In genomic region chrX:117957128-117957527, GRCh38 we compare ENCODE assay signal across 17 cellular contexts.
"Had no signal": no experiment of that assay in that cellular context is flagged by ENCODE, and none has a peak within 500 bp of the region (broad histone marks: within the 10 kb centered on the region; RNA-seq: fewer than 3 reads in every experiment).

No MANE protein-coding gene starts in this region.

- H3K27ac Mint-ChIP-seq: activated CD4-positive, alpha-beta T cell treated with anti-CD3 and anti-CD28 coated beads, Interleukin-2, amount 10 ng/mL, durations not matched to agents 7 days and 5 days; activated naive CD4-positive, alpha-beta T cell treated with anti-CD3 and anti-CD28 coated beads, Interleukin-2, amount 50 U/mL, for 72 hours; activated T-cell treated with anti-CD3 and anti-CD28 coated beads, Interleukin-2, amount 50 U/mL, for 24 hours; natural killer cell treated with Interleukin-12 subunit alpha and Interleukin-12 subunit beta and Interleukin-15 and Interleukin-18, amount 100 ng/mL, for 72 hours; progenitor cell of endocrine pancreas had no signal

- H3K9me3 Mint-ChIP-seq: activated CD4-positive, alpha-beta T cell treated with anti-CD3 and anti-CD28 coated beads, Interleukin-2, amount 10 ng/mL, durations not matched to agents 7 days and 5 days; activated naive CD4-positive, alpha-beta T cell treated with anti-CD3 and anti-CD28 coated beads, Interleukin-2, amount 50 U/mL, for 72 hours had no signal

- DNase-seq: activated CD4-positive, alpha-beta T cell treated with anti-CD3 and anti-CD28 coated beads, Interleukin-2, amount 10 ng/mL, durations not matched to agents 7 days and 5 days; activated CD4-positive, CD25-positive, alpha-beta regulatory T cell; activated effector memory CD4-positive, alpha-beta T cell treated with anti-CD3 and anti-CD28 coated beads, Interleukin-2, amount 50 U/mL, for 16 hours; activated T-cell treated with anti-CD3 and anti-CD28 coated beads, Interleukin-2, amount 50 U/mL, for 24 hours; effector CD4-positive, alpha-beta T cell; hypothalamus; left colon; nucleus accumbens; right lobe of liver; spleen; stimulated activated CD4-positive, alpha-beta T cell treated with anti-CD3 and anti-CD28 coated beads, Interleukin-1b, Interleukin-23, amount 100 ng/mL, for 48 hours; stimulated activated naive CD4-positive, alpha-beta T cell; substantia nigra; transverse colon had no signal

- H3K4me1 ChIP-seq: right lobe of liver, spleen, transverse colon had no signal

- H3K27me3 Mint-ChIP-seq: activated CD4-positive, alpha-beta T cell treated with anti-CD3 and anti-CD28 coated beads, Interleukin-2, amount 10 ng/mL, durations not matched to agents 7 days and 5 days; progenitor cell of endocrine pancreas had no signal

- H3K27ac ChIP-seq: right lobe of liver, spleen, transverse colon had no signal

- H3K4me3 Mint-ChIP-seq: activated CD4-positive, alpha-beta T cell treated with anti-CD3 and anti-CD28 coated beads, Interleukin-2, amount 10 ng/mL, durations not matched to agents 7 days and 5 days; activated T-cell treated with anti-CD3 and anti-CD28 coated beads, Interleukin-2, amount 50 U/mL, for 24 hours; natural killer cell treated with Interleukin-12 subunit alpha and Interleukin-12 subunit beta and Interleukin-15 and Interleukin-18, amount 100 ng/mL, for 72 hours had no signal

- H3K36me3 Mint-ChIP-seq: activated naive CD4-positive, alpha-beta T cell treated with anti-CD3 and anti-CD28 coated beads, Interleukin-2, amount 50 U/mL, for 72 hours; natural killer cell treated with Interleukin-12 subunit alpha and Interleukin-12 subunit beta and Interleukin-15 and Interleukin-18, amount 100 ng/mL, for 72 hours had no signal

- H3K27me3 ChIP-seq: right lobe of liver, spleen, transverse colon had no signal

- H3K36me3 ChIP-seq: right lobe of liver, spleen, transverse colon had no signal

- H3K4me1 Mint-ChIP-seq: activated CD4-positive, alpha-beta T cell treated with anti-CD3 and anti-CD28 coated beads, Interleukin-2, amount 10 ng/mL, durations not matched to agents 7 days and 5 days had no signal

- ATAC-seq: activated naive CD4-positive, alpha-beta T cell treated with anti-CD3 and anti-CD28 coated beads, Interleukin-2, amount 50 U/mL, for 72 hours; left colon; natural killer cell treated with Interleukin-12 subunit alpha and Interleukin-12 subunit beta and Interleukin-15 and Interleukin-18, amount 100 ng/mL, for 72 hours; right lobe of liver had no signal

- H3K4me3 ChIP-seq: right lobe of liver, spleen, transverse colon had no signal
